17 cellular contexts compared by ENCODE assay signal in the genomic region with DNA sequence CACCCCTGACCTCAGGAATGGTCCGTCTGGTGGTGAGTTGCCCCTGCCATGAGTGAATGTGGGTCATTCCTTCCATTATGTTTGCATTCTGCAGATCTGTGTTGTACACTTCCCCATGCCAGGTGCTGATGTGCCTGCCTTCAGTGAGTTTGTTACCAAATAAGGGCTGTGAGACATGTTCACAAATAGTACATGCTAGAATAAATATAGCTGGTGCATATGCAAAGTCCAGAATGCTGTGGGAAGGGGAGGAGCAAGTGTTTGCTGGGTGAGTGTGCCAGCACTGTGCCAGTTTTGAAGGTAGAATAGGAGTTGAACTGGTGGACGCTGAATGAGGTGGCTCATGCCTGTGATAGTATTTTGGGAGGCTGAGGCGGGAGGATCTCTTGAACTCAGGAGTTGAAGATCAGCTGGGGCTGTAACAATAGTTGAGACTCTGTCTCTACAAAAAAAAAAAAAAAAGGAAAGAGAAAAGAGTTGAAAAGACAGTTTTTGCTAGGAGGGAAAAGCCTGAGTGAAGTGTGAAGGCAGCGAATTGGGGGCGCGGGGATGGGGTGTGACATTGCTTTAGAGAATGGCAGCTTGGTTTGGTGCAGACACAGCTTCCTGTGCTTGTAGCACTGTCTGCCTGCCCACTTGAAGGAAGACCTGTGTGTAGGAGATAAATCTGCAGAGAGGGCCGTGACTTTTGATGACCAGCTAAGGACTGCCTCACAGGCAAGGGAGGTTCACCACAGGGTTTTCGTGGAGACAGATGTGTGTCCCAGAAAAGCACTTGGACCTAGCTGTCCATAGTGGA.
DNase-seq lines count a peak whose midpoint lies in the region; ATAC-seq and TF ChIP-seq lines count a peak whose summit lies in the region.
"Had no signal": no experiment of that assay in that cellular context is flagged by ENCODE, and none has a peak within 500 bp of the region (broad histone marks: within the 10 kb centered on the region; RNA-seq: fewer than 3 reads in every experiment).

No MANE protein-coding gene starts in this region.

- peak; percentile 28 for DNase-seq in activated CD8-positive, alpha-beta memory T cell treated with anti-CD3 and anti-CD28 coated beads, Interleukin-2, amount 50 U/mL, for 48 hours
- DNase-seq in activated CD8-positive, alpha-beta memory T cell treated with anti-CD3 and anti-CD28 coated beads, Interleukin-2, amount 50 U/mL, for 4 hours: no peak
- DNase-seq in RWPE1 (ENCODE audit: low spot score): no peak
- DNase-seq in epithelial cell of esophagus (ENCODE audit: low read depth): peak; percentile 33
- DNase-seq in thoracic aorta (ENCODE audit: low spot score): no peak
- no peak for DNase-seq in DMS 273 treated with DMSO at 0.1 percent for 48 hours (lab: John Stamatoyannopoulos, UW)
- DNase-seq in left ventricle myocardium inferior: no peak
- DNase-seq: activated CD4-positive, alpha-beta T cell treated with anti-CD3 and anti-CD28 coated beads for 36 hours; BE2C; effector CD8-positive, alpha-beta T cell; GM23248; occipital lobe; stimulated activated naive CD4-positive, alpha-beta T cell treated with Interleukin-2 at 50 U/mL for 16 hours had no signal

- no peak overlapping the region for H3K4me3 ChIP-seq in epithelial cell of esophagus (ENCODE audit: low read length)
- H3K4me3 ChIP-seq in thoracic aorta: peak overlapping the region; percentile 19
- H3K4me3 ChIP-seq in left ventricle myocardium inferior: no peak overlapping the region
- H3K4me3 ChIP-seq: adrenal gland, cardiac muscle cell, GM23248 had no signal

- CTCF ChIA-PET in RWPE1 (lab: Yijun Ruan, JAX): interaction anchor here (0.7 kb wide), 1 partner anchor 11 kb away, joined by 3 read pairs; no protein-coding TSS in a partner anchor

- H3K36me3 ChIP-seq in thoracic aorta (peaks cover under 1% of the 10 kb centered on the region), left ventricle myocardium inferior (no peaks in the 10 kb centered on the region)
- H3K36me3 ChIP-seq: adrenal gland, BE2C, cardiac muscle cell had no signal

- TF ChIP-seq CTCF in RWPE1 (conservative IDR thresholded peaks at IDR 0.05; ENCODE audit: low read depth) (no peak), epithelial cell of esophagus (IDR thresholded peaks at IDR 0.05; ENCODE audit: insufficient read depth, low read depth, low read length, missing control alignments) (no peak), thoracic aorta (IDR thresholded peaks at IDR 0.05) (no peak), left ventricle myocardium inferior (IDR thresholded peaks at IDR 0.05; ENCODE audit: borderline replicate concordance) (no peak)

- peaks cover 7 to 42% of the 10 kb centered on the region in 2 donors for H3K4me1 ChIP-seq in thoracic aorta (ENCODE audit: control insufficient read depth in 1 of 2, low read depth in 2 of 2)
- H3K4me1 ChIP-seq in left ventricle myocardium inferior: no peaks in the 10 kb centered on the region
- H3K4me1 ChIP-seq: adrenal gland, BE2C had no signal

- ATAC-seq in thoracic aorta (ENCODE audit: insufficient number of reproducible peaks, low FRiP score, low read depth) (no peak), HG03039 (IDR thresholded peaks at IDR 0.05; ENCODE audit: unreplicated experiment) (no peak)
- ATAC-seq: activated CD4-positive, alpha-beta T cell treated with anti-CD3 and anti-CD28 coated beads for 36 hours had no signal

- H3K9me3 ChIP-seq in thoracic aorta (no peaks in the 10 kb centered on the region), left ventricle myocardium inferior (replicated peaks) (no peaks in the 10 kb centered on the region)
- H3K9me3 ChIP-seq: adrenal gland, BE2C had no signal

- POLR2A ChIA-PET in RWPE1 (lab: Yijun Ruan, JAX; ENCODE audit: low non-redundant PET): no interaction called here

- H3K27me3 ChIP-seq in thoracic aorta (replicated peaks; ENCODE audit: insufficient read depth) (no peaks in the 10 kb centered on the region), left ventricle myocardium inferior (ENCODE audit: low read depth) (peaks cover 40% of the 10 kb centered on the region)

- intact Hi-C loops in left ventricle myocardium inferior (cut with micrococcal nuclease): no loop called here

- H3K27ac ChIP-seq in RWPE1 (0 out of 2 replicates have a peak overlapping the region, but pooled peaks have one; percentile 1), thoracic aorta (peak overlapping the region; percentile 27 to 76), left ventricle myocardium inferior (replicated peaks) (no peak overlapping the region)
- H3K27ac ChIP-seq: 22Rv1, adrenal gland, cardiac muscle cell, GM23248 had no signal

Comparison
In these comparisons a context has a peak if more than half of its experiments do, and no peak if none do; other contexts are left out.
1. DNase-seq: peak in activated CD8-positive, alpha-beta memory T cell treated with anti-CD3 and anti-CD28 coated beads, Interleukin-2, amount 50 U/mL, for 48 hours (single experiment) and epithelial cell of esophagus (single experiment); none in activated CD8-positive, alpha-beta memory T cell treated with anti-CD3 and anti-CD28 coated beads, Interleukin-2, amount 50 U/mL, for 4 hours (single experiment), RWPE1 (single experiment), thoracic aorta (single experiment), DMS 273 treated with DMSO at 0.1 percent for 48 hours (single experiment) and left ventricle myocardium inferior (single experiment).